2 cellular contexts compared by ENCODE assay signal in genomic region chr4:183632689-183633088, GRCh38.
TF ChIP-seq lines count a peak whose summit lies in the region.

No MANE protein-coding gene starts in this region.

TF ChIP-seq in IMR-90, 13 proteins besides CTCF, POLR2A, EP300 and RAD21 (continued from another document):
- TF ChIP-seq MAFK (IDR thresholded peaks at IDR 0.05; ENCODE audit: low read depth, low read length) (no peak), CHD1 (IDR thresholded peaks at IDR 0.05; ENCODE audit: low read depth, low read length) (no peak), RFX5 (IDR thresholded peaks at IDR 0.05; ENCODE audit: low read depth, low read length) (no peak), SMC3 (IDR thresholded peaks at IDR 0.05; ENCODE audit: low read depth, low read length) (no peak), NFE2L2 (IDR thresholded peaks at IDR 0.05; ENCODE audit: low read depth, low read length) (no peak), RCOR1 (IDR thresholded peaks at IDR 0.05; ENCODE audit: insufficient replicate concordance, low read length) (no peak), MAZ (IDR thresholded peaks at IDR 0.05; ENCODE audit: borderline replicate concordance, low read depth, low read length) (no peak), BHLHE40 (IDR thresholded peaks at IDR 0.05; ENCODE audit: low read depth, low read length) (no peak), FOS (IDR thresholded peaks at IDR 0.05; ENCODE audit: low read depth, low read length) (no peak), CEBPB (IDR thresholded peaks at IDR 0.05; ENCODE audit: low read depth, low read length) (no peak)
- TF ChIP-seq, protein P1, sequence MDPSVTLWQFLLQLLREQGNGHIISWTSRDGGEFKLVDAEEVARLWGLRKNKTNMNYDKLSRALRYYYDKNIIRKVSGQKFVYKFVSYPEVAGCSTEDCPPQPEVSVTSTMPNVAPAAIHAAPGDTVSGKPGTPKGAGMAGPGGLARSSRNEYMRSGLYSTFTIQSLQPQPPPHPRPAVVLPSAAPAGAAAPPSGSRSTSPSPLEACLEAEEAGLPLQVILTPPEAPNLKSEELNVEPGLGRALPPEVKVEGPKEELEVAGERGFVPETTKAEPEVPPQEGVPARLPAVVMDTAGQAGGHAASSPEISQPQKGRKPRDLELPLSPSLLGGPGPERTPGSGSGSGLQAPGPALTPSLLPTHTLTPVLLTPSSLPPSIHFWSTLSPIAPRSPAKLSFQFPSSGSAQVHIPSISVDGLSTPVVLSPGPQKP (IDR thresholded peaks at IDR 0.05; ENCODE audit: borderline replicate concordance, low read depth, low read length) = no peak

TF ChIP-seq in WTC11, 78 proteins besides CTCF, POLR2A, EP300 and RAD21 (continued from another document):
- TF ChIP-seq ARID4B (CRISPR knock-in tag; IDR thresholded peaks at IDR 0.05; ENCODE audit: borderline replicate concordance) (no peak), ZNF416 (CRISPR knock-in tag; IDR thresholded peaks at IDR 0.05) (no peak), SOX15 (CRISPR knock-in tag; IDR thresholded peaks at IDR 0.05) (no peak), ZNF263 (CRISPR knock-in tag; IDR thresholded peaks at IDR 0.05; ENCODE audit: low read depth) (no peak)
- TF ChIP-seq, protein P2, sequence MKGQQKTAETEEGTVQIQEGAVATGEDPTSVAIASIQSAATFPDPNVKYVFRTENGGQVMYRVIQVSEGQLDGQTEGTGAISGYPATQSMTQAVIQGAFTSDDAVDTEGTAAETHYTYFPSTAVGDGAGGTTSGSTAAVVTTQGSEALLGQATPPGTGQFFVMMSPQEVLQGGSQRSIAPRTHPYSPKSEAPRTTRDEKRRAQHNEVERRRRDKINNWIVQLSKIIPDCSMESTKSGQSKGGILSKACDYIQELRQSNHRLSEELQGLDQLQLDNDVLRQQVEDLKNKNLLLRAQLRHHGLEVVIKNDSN (CRISPR knock-in tag; IDR thresholded peaks at IDR 0.05) = no peak
- TF ChIP-seq, protein P3, sequence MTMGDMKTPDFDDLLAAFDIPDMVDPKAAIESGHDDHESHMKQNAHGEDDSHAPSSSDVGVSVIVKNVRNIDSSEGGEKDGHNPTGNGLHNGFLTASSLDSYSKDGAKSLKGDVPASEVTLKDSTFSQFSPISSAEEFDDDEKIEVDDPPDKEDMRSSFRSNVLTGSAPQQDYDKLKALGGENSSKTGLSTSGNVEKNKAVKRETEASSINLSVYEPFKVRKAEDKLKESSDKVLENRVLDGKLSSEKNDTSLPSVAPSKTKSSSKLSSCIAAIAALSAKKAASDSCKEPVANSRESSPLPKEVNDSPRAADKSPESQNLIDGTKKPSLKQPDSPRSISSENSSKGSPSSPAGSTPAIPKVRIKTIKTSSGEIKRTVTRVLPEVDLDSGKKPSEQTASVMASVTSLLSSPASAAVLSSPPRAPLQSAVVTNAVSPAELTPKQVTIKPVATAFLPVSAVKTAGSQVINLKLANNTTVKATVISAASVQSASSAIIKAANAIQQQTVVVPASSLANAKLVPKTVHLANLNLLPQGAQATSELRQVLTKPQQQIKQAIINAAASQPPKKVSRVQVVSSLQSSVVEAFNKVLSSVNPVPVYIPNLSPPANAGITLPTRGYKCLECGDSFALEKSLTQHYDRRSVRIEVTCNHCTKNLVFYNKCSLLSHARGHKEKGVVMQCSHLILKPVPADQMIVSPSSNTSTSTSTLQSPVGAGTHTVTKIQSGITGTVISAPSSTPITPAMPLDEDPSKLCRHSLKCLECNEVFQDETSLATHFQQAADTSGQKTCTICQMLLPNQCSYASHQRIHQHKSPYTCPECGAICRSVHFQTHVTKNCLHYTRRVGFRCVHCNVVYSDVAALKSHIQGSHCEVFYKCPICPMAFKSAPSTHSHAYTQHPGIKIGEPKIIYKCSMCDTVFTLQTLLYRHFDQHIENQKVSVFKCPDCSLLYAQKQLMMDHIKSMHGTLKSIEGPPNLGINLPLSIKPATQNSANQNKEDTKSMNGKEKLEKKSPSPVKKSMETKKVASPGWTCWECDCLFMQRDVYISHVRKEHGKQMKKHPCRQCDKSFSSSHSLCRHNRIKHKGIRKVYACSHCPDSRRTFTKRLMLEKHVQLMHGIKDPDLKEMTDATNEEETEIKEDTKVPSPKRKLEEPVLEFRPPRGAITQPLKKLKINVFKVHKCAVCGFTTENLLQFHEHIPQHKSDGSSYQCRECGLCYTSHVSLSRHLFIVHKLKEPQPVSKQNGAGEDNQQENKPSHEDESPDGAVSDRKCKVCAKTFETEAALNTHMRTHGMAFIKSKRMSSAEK (CRISPR knock-in tag; IDR thresholded peaks at IDR 0.05; ENCODE audit: borderline replicate concordance) = no peak
TF ChIP-seq in WTC11: peak in this region for 0.
